In genomic region chr10:119933179-119933578, GRCh38 we compare ENCODE assay signal across 9 cellular contexts. TPM values are rescaled to one million over a fixed set of nuclear protein-coding genes. Genes with fewer than 3 reads are reported as not detected.
DNase-seq lines count a peak whose midpoint lies in the region; ATAC-seq lines count a peak whose summit lies in the region.
"Had no signal": no experiment of that assay in that cellular context is flagged by ENCODE, and none has a peak within 500 bp of the region (broad histone marks: within the 10 kb centered on the region; RNA-seq: fewer than 3 reads in every experiment).

No MANE protein-coding gene starts in this region.

- DNase-seq in NCI-H1436 (lab: John Stamatoyannopoulos, UW) (peak; percentile 20), NCI-H1436 treated with DMSO at 0.1 percent for 48 hours (lab: John Stamatoyannopoulos, UW) (no peak), NCI-H1694 treated with DMSO at 0.1 percent for 48 hours (lab: John Stamatoyannopoulos, UW) (peak; percentile 35), cerebellum (ENCODE audit: low spot score) (peak; percentile 34), putamen (ENCODE audit: low spot score) (peak; percentile 2), NCI-H2081 (lab: John Stamatoyannopoulos, UW) (no peak)
- DNase-seq: mucosa of descending colon had no signal

- ATAC-seq in HG02588 (IDR thresholded peaks at IDR 0.05; ENCODE audit: unreplicated experiment) (no peak), HG03025 (IDR thresholded peaks at IDR 0.05; ENCODE audit: low FRiP score, unreplicated experiment) (no peak)
- ATAC-seq: mucosa of descending colon had no signal

RNA-seq across cellular contexts. Expression of gene SEC23IP, which starts 40.6 kb away (rescaled TPM):
- 24.5 TPM for total RNA-seq in cerebellum

Comparison
In these comparisons a context has a peak if more than half of its experiments do, and no peak if none do; other contexts are left out.
1. DNase-seq: peak in NCI-H1436 (single experiment), NCI-H1694 treated with DMSO at 0.1 percent for 48 hours (single experiment), cerebellum (single experiment) and putamen (single experiment); none in NCI-H1436 treated with DMSO at 0.1 percent for 48 hours (single experiment) and NCI-H2081 (0 of 2).